In genomic region chr2:238446371-238446770, GRCh38 we compare ENCODE assay signal across 24 cellular contexts.
"Had no signal": no experiment of that assay in that cellular context is flagged by ENCODE, and none has a peak within 500 bp of the region (broad histone marks: within the 10 kb centered on the region; RNA-seq: fewer than 3 reads in every experiment).

No MANE protein-coding gene starts in this region.

- H3K27me3 ChIP-seq: adrenal gland, SJCRH30 had no signal

- DNase-seq: activated CD4-positive, alpha-beta T cell treated with anti-CD3 and anti-CD28 coated beads for 4 hours; activated CD4-positive, alpha-beta T cell treated with anti-CD3 and anti-CD28 coated beads, Interleukin-2, amount 50 U/mL, for 48 hours; activated CD8-positive, alpha-beta memory T cell treated with anti-CD3 and anti-CD28 coated beads, Interleukin-2, amount 10 ng/mL, durations not matched to agents 7 days and 5 days; activated gamma-delta T cell; activated naive CD4-positive, alpha-beta T cell treated with anti-CD3 and anti-CD28 coated beads for 36 hours; activated naive CD8-positive, alpha-beta T cell treated with anti-CD3 and anti-CD28 coated beads, Interleukin-2, amount 10 ng/mL, durations not matched to agents 7 days and 5 days; activated T-cell treated with anti-CD3 and anti-CD28 coated beads, Interleukin-2, amount 50 U/mL, for 48 hours; anterior cingulate cortex; caudate nucleus; NCI-H1092; NCI-H1417; NCI-H1694 treated with DMSO at 0.1 percent for 48 hours; NCI-H2029 treated with DMSO at 0.1 percent for 48 hours; NCI-H345; NCI-H510A; NCI-H526 treated with DMSO at 0.1 percent for 48 hours; NCI-H82; SJCRH30; SK-N-SH had no signal

- H3K4me3 Mint-ChIP-seq: activated CD8-positive, alpha-beta memory T cell treated with anti-CD3 and anti-CD28 coated beads, Interleukin-2, amount 10 ng/mL, durations not matched to agents 7 days and 5 days; activated naive CD4-positive, alpha-beta T cell treated with anti-CD3 and anti-CD28 coated beads for 36 hours; activated naive CD8-positive, alpha-beta T cell treated with anti-CD3 and anti-CD28 coated beads, Interleukin-2, amount 10 ng/mL, durations not matched to agents 7 days and 5 days; activated T-helper 17 cell treated with anti-CD3 and anti-CD28 coated beads, Interleukin-2, amount 50 U/mL, for 72 hours; T-helper 1 cell treated with Interleukin-12 subunit alpha and Interleukin-12 subunit beta and Interleukin-4 antibody, amounts not matched to agents 30 μg/mL and 1 μg/mL, for 36 hours had no signal

- H3K9me3 Mint-ChIP-seq: activated naive CD4-positive, alpha-beta T cell treated with anti-CD3 and anti-CD28 coated beads for 36 hours; activated naive CD8-positive, alpha-beta T cell treated with anti-CD3 and anti-CD28 coated beads, Interleukin-2, amount 10 ng/mL, durations not matched to agents 7 days and 5 days; activated T-helper 17 cell treated with anti-CD3 and anti-CD28 coated beads, Interleukin-2, amount 50 U/mL, for 72 hours; T-helper 1 cell treated with Interleukin-12 subunit alpha and Interleukin-12 subunit beta and Interleukin-4 antibody, amounts not matched to agents 30 μg/mL and 1 μg/mL, for 36 hours had no signal

- H3K9me3 ChIP-seq: adrenal gland, SJCRH30, SK-N-SH had no signal

- H3K27me3 Mint-ChIP-seq: activated CD8-positive, alpha-beta memory T cell treated with anti-CD3 and anti-CD28 coated beads, Interleukin-2, amount 10 ng/mL, durations not matched to agents 7 days and 5 days; activated naive CD8-positive, alpha-beta T cell treated with anti-CD3 and anti-CD28 coated beads, Interleukin-2, amount 10 ng/mL, durations not matched to agents 7 days and 5 days; activated T-helper 17 cell treated with anti-CD3 and anti-CD28 coated beads, Interleukin-2, amount 50 U/mL, for 72 hours had no signal

- H3K4me1 ChIP-seq: SJCRH30 had no signal

- H3K27ac ChIP-seq: adrenal gland, KMS-11, SJCRH30 had no signal

- H3K27ac Mint-ChIP-seq: activated CD8-positive, alpha-beta memory T cell treated with anti-CD3 and anti-CD28 coated beads, Interleukin-2, amount 10 ng/mL, durations not matched to agents 7 days and 5 days; activated naive CD4-positive, alpha-beta T cell treated with anti-CD3 and anti-CD28 coated beads for 36 hours; activated naive CD8-positive, alpha-beta T cell treated with anti-CD3 and anti-CD28 coated beads, Interleukin-2, amount 10 ng/mL, durations not matched to agents 7 days and 5 days; activated T-helper 17 cell treated with anti-CD3 and anti-CD28 coated beads, Interleukin-2, amount 50 U/mL, for 72 hours; T-helper 1 cell treated with Interleukin-12 subunit alpha and Interleukin-12 subunit beta and Interleukin-4 antibody, amounts not matched to agents 30 μg/mL and 1 μg/mL, for 36 hours had no signal

- H3K4me3 ChIP-seq: adrenal gland, SJCRH30 had no signal

- ATAC-seq: activated CD4-positive, CD25-positive, alpha-beta regulatory T cell treated with anti-CD3 and anti-CD28 coated beads, Interleukin-2, amount 50 U/mL, for 24 hours; activated CD8-positive, alpha-beta memory T cell treated with anti-CD3 and anti-CD28 coated beads, Interleukin-2, amount 10 ng/mL, durations not matched to agents 7 days and 5 days; activated T-helper 17 cell treated with anti-CD3 and anti-CD28 coated beads, Interleukin-2, amount 50 U/mL, for 72 hours had no signal
